ENCODE assay signal across 15 cellular contexts in genomic region chr2:9292426-9292825, GRCh38.
A peak's percentile ranks its signal among the peaks of the same experiment; 100 is the strongest.
DNase-seq lines count a peak whose midpoint lies in the region; ATAC-seq and TF ChIP-seq lines count a peak whose summit lies in the region.
"Had no signal": no experiment of that assay in that cellular context is flagged by ENCODE, and none has a peak within 500 bp of the region (broad histone marks: within the 10 kb centered on the region; RNA-seq: fewer than 3 reads in every experiment).

No MANE protein-coding gene starts in this region.

- TF ChIP-seq RAD21 in IMR-90 (IDR thresholded peaks at IDR 0.05; ENCODE audit: low read length) = no peak

- TF ChIP-seq CTCF in IMR-90 (conservative IDR thresholded peaks at IDR 0.05; ENCODE audit: low read depth, low read length) (no peak), RWPE2 (IDR thresholded peaks at IDR 0.05; ENCODE audit: poor library complexity, severe bottlenecking) (no peak), osteocyte (IDR thresholded peaks at IDR 0.05) (no peak), smooth muscle cell (IDR thresholded peaks at IDR 0.05; ENCODE audit: borderline replicate concordance, insufficient read depth, poor library complexity, severe bottlenecking) (no peak)

- peaks cover 34% of the 10 kb centered on the region for H3K79me2 ChIP-seq in smooth muscle cell (ENCODE audit: low read depth)

- peaks cover 96% of the 10 kb centered on the region for H3K4me1 ChIP-seq in BLaER1
- H3K4me1 ChIP-seq in IMR-90 (ENCODE audit: control insufficient read depth, insufficient read depth, low read length) = peaks cover 12% of the 10 kb centered on the region
- H3K4me1 ChIP-seq in RWPE2 (ENCODE audit: insufficient read depth, poor library complexity, severe bottlenecking) = peaks cover 19% of the 10 kb centered on the region
- peaks cover 10% of the 10 kb centered on the region for H3K4me1 ChIP-seq in smooth muscle cell (ENCODE audit: low read depth)

- H3K56ac ChIP-seq in IMR-90 (ENCODE audit: extremely low read depth, insufficient read depth, low read length) = no peak overlapping the region

- no peak overlapping the region for H4K91ac ChIP-seq in IMR-90 (ENCODE audit: insufficient read depth, low read depth, low read length)

- intact Hi-C loops in IMR-90 (cut with micrococcal nuclease) = no loop called here

- peaks cover 41% of the 10 kb centered on the region for H3K9me1 ChIP-seq in IMR-90 (ENCODE audit: insufficient read depth, low read length)

- H3K4ac ChIP-seq in IMR-90 (ENCODE audit: low read depth, low read length) = 0 out of 2 replicates have a peak overlapping the region, but pooled peaks have one; percentile 27

- BruUV-seq in IMR-90 (replicated peaks; lab: Mats Ljungman, UMichigan) = no TSS peak

- no peak overlapping the region for H2BK20ac ChIP-seq in IMR-90 (ENCODE audit: low read depth, low read length)

- TF ChIP-seq POLR2A in IMR-90 (IDR thresholded peaks at IDR 0.05; ENCODE audit: low read depth, low read length) = no peak

- peaks cover 90% of the 10 kb centered on the region for H4K20me1 ChIP-seq in BLaER1
- H4K20me1 ChIP-seq in IMR-90 (ENCODE audit: insufficient read depth, low read length) = peaks cover 34% of the 10 kb centered on the region; the same call in 1 of the 2 replicates
- H4K20me1 ChIP-seq in smooth muscle cell (ENCODE audit: low read depth) = peaks cover 8% of the 10 kb centered on the region

- H3K9me3 ChIP-seq in BLaER1 (no peaks in the 10 kb centered on the region; the same call in 1 of the 2 replicates), IMR-90 (ENCODE audit: control insufficient read depth, insufficient read depth, low read length) (no peaks in the 10 kb centered on the region), RWPE2 (ENCODE audit: severe bottlenecking) (no peaks in the 10 kb centered on the region), smooth muscle cell (replicated peaks; ENCODE audit: low read depth) (no peaks in the 10 kb centered on the region)

- H3K27ac ChIP-seq in BLaER1 (peak overlapping the region; percentile 12; the same call in 1 of the 2 replicates), IMR-90 (ENCODE audit: insufficient read depth, low read length) (no peak overlapping the region), RWPE2 (ENCODE audit: poor library complexity, severe bottlenecking) (peak overlapping the region; percentile 8), smooth muscle cell (ENCODE audit: low read depth) (no peak overlapping the region)

- H3K18ac ChIP-seq in IMR-90 (ENCODE audit: low read depth, low read length) = no peak overlapping the region

- no peaks in the 10 kb centered on the region for H3K9me3 Mint-ChIP-seq in osteocyte (ENCODE audit: unreplicated experiment)
- H3K9me3 Mint-ChIP-seq: CD8-positive, alpha-beta T cell; H9; IgD-negative memory B cell had no signal

- no peak overlapping the region for H3K4me3 ChIP-seq in BLaER1
- H3K4me3 ChIP-seq in IMR-90 (ENCODE audit: insufficient read depth, low read depth, low read length) = no peak overlapping the region
- H3K4me3 ChIP-seq in RWPE2 (ENCODE audit: severe bottlenecking) = no peak overlapping the region
- H3K4me3 ChIP-seq in smooth muscle cell = no peak overlapping the region
- H3K4me3 ChIP-seq: BLaER1 treated with 17β-estradiol and CSF1 and Interleukin-3, amounts not matched to agents 10 nM and 100 nM had no signal

- H3K4me1 Mint-ChIP-seq in osteocyte (ENCODE audit: unreplicated experiment) = peaks cover 50% of the 10 kb centered on the region
- H3K4me1 Mint-ChIP-seq: IgD-negative memory B cell had no signal

- no peak overlapping the region for H3K14ac ChIP-seq in IMR-90 (replicated peaks; ENCODE audit: low read depth, low read length)

- H2AFZ ChIP-seq in IMR-90 (replicated peaks; ENCODE audit: low read length, poor library complexity) (no peak overlapping the region), smooth muscle cell (ENCODE audit: low read depth) (no peak overlapping the region)

- no peaks in the 10 kb centered on the region for H3K27me3 Mint-ChIP-seq in osteocyte (ENCODE audit: unreplicated experiment)

- peaks cover 10% of the 10 kb centered on the region for H3K36me3 Mint-ChIP-seq in osteocyte (ENCODE audit: unreplicated experiment)
- H3K36me3 Mint-ChIP-seq: CD8-positive, alpha-beta T cell; IgD-negative memory B cell had no signal

- H3K36me3 ChIP-seq in BLaER1 = peaks cover 56% of the 10 kb centered on the region
- no peaks in the 10 kb centered on the region; the same call in 1 of the 2 replicates for H3K36me3 ChIP-seq in IMR-90 (ENCODE audit: control insufficient read depth, insufficient read depth, low read length)
- peaks cover 50% of the 10 kb centered on the region for H3K36me3 ChIP-seq in RWPE2 (ENCODE audit: low read depth)
- no peaks in the 10 kb centered on the region for H3K36me3 ChIP-seq in smooth muscle cell (ENCODE audit: low read depth)

- dilution Hi-C loops in IMR-90 (cut with HindIII; ENCODE audit: low sequenced_read_pairs, unreplicated experiment) = no loop called here

- peak overlapping the region; percentile 50 for H2AK9ac ChIP-seq in IMR-90 (replicated peaks; ENCODE audit: low read depth, low read length, poor library complexity)

- in situ Hi-C loops in IMR-90 (cut with MboI; ENCODE audit: low sequenced_read_pairs) = no loop called here

- no peak overlapping the region for H2BK15ac ChIP-seq in IMR-90 (ENCODE audit: low read depth, low read length)

- peaks cover 59 to 84% of the 10 kb centered on the region in 2 experiments for H3K79me1 ChIP-seq in IMR-90 (ENCODE audit: low read depth in 1 of 2, low read length in 2 of 2)

- POLR2A ChIA-PET in IMR-90 (lab: Charles Lee; ENCODE audit: unreplicated experiment) = no interaction called here

- CTCF ChIA-PET in IMR-90 (lab: Yijun Ruan, JAX) = no interaction called here

- H4K8ac ChIP-seq in IMR-90 (ENCODE audit: low read depth in 2 of 2, low read length in 2 of 2) = peak overlapping the region in 1 of 2 experiments; percentile 19; a peak in 1 of 4 replicates

- H3K27me3 ChIP-seq in BLaER1 (no peaks in the 10 kb centered on the region), IMR-90 (ENCODE audit: control insufficient read depth, insufficient read depth, low read length) (no peaks in the 10 kb centered on the region), RWPE2 (ENCODE audit: insufficient read depth, poor library complexity, severe bottlenecking) (no peaks in the 10 kb centered on the region), smooth muscle cell (ENCODE audit: low read depth) (no peaks in the 10 kb centered on the region)
- H3K27me3 ChIP-seq: BLaER1 treated with 17β-estradiol and CSF1 and Interleukin-3, amounts not matched to agents 10 nM and 100 nM had no signal

- H2BK5ac ChIP-seq in IMR-90 (ENCODE audit: low read depth, low read length, poor library complexity, severe bottlenecking) = no peak overlapping the region

- 0 out of 2 replicates have a peak overlapping the region, but pooled peaks have one; percentile 12 for H3K23ac ChIP-seq in IMR-90 (ENCODE audit: low read depth, low read length)

- no peak overlapping the region for H3K4me3 Mint-ChIP-seq in osteocyte (ENCODE audit: unreplicated experiment)
- H3K4me3 Mint-ChIP-seq: CD8-positive, alpha-beta T cell; H9; IgD-negative memory B cell had no signal

- H2BK120ac ChIP-seq in IMR-90 (ENCODE audit: low read depth, low read length) = no peak overlapping the region

- H3F3A ChIP-seq in smooth muscle cell (ENCODE audit: low read depth) = no peaks in the 10 kb centered on the region

- no peak overlapping the region for H4K5ac ChIP-seq in IMR-90 (ENCODE audit: low read depth, low read length)

- no peak overlapping the region for H3K4me2 ChIP-seq in BLaER1
- no peak overlapping the region for H3K4me2 ChIP-seq in IMR-90 (ENCODE audit: low read depth, low read length)
- no peak overlapping the region for H3K4me2 ChIP-seq in smooth muscle cell

- H2AK5ac ChIP-seq in IMR-90 (ENCODE audit: low read depth, low read length) = peak overlapping the region; percentile 56; the same call in 1 of the 2 replicates

- DNase-seq in IMR-90 (no peak), RWPE2 (ENCODE audit: low spot score) (no peak), osteocyte (ENCODE audit: extremely low spot score, unreplicated experiment) (no peak), smooth muscle cell (lab: John Stamatoyannopoulos, UW; ENCODE audit: unreplicated experiment) (no peak), DMS79 (lab: John Stamatoyannopoulos, UW) (no peak), iPS-NIHi11 (ENCODE audit: low spot score) (no peak)
- DNase-seq in stimulated activated CD4-positive, alpha-beta T cell treated with anti-CD3 and anti-CD28 coated beads, Interleukin-1b, Interleukin-23, amount 100 ng/mL, for 48 hours = no peak
- DNase-seq: 8988T; CD8-positive, alpha-beta T cell; COR-L47; GF-D8; H9 had no signal

- ATAC-seq in IMR-90 (ENCODE audit: low read depth) = no peak
- no peak for ATAC-seq in RWPE2 (ENCODE audit: low read depth)
- ATAC-seq: CD8-positive, alpha-beta T cell had no signal

- no peak overlapping the region for H3K9ac ChIP-seq in BLaER1
- H3K9ac ChIP-seq in IMR-90 (ENCODE audit: low read depth, low read length) = no peak overlapping the region
- no peak overlapping the region for H3K9ac ChIP-seq in smooth muscle cell (ENCODE audit: low read depth)
- H3K9ac ChIP-seq: BLaER1 treated with 17β-estradiol and CSF1 and Interleukin-3, amounts not matched to agents 10 nM and 100 nM had no signal

- peak overlapping the region; percentile 21 for H3K27ac Mint-ChIP-seq in osteocyte (ENCODE audit: unreplicated experiment)
- H3K27ac Mint-ChIP-seq: CD8-positive, alpha-beta T cell had no signal

- WGBS in IMR-90 (ENCODE audit: extremely low coverage in 2 of 2, insufficient read length in 1 of 2), 2 experiments = no CpG with 5 or more reads among the region's 4 CpGs
- 68% methylated on average over 4 of the region's 4 CpGs for WGBS in smooth muscle cell (ENCODE audit: low lambda C conversion rate)

TF ChIP-seq in IMR-90, 13 proteins besides CTCF, POLR2A, EP300 and RAD21 (continues in another document):
- no peak for TF ChIP-seq MAZ (IDR thresholded peaks at IDR 0.05; ENCODE audit: borderline replicate concordance, low read depth, low read length)
- TF ChIP-seq MAFK (IDR thresholded peaks at IDR 0.05; ENCODE audit: low read depth, low read length) = no peak
- no peak for TF ChIP-seq CEBPB (IDR thresholded peaks at IDR 0.05; ENCODE audit: low read depth, low read length)
- TF ChIP-seq CHD1 (IDR thresholded peaks at IDR 0.05; ENCODE audit: low read depth, low read length) = no peak
- TF ChIP-seq MXI1 (IDR thresholded peaks at IDR 0.05; ENCODE audit: borderline replicate concordance, low read depth, low read length) = no peak
- TF ChIP-seq, protein P1, sequence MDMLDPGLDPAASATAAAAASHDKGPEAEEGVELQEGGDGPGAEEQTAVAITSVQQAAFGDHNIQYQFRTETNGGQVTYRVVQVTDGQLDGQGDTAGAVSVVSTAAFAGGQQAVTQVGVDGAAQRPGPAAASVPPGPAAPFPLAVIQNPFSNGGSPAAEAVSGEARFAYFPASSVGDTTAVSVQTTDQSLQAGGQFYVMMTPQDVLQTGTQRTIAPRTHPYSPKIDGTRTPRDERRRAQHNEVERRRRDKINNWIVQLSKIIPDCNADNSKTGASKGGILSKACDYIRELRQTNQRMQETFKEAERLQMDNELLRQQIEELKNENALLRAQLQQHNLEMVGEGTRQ (IDR thresholded peaks at IDR 0.05; ENCODE audit: low read depth, low read length) = no peak
- TF ChIP-seq FOS (IDR thresholded peaks at IDR 0.05; ENCODE audit: low read depth, low read length) = no peak
- TF ChIP-seq RCOR1 (IDR thresholded peaks at IDR 0.05; ENCODE audit: insufficient replicate concordance, low read length) = no peak
- no peak for TF ChIP-seq RFX5 (IDR thresholded peaks at IDR 0.05; ENCODE audit: low read depth, low read length)

Comparison
In these comparisons a context has a peak if more than half of its experiments do, and no peak if none do; other contexts are left out.
1. H3K27ac ChIP-seq: peak in BLaER1 (single experiment) and RWPE2 (single experiment); none in IMR-90 (single experiment) and smooth muscle cell (single experiment).